13 cellular contexts compared by ENCODE assay signal in the genomic region with DNA sequence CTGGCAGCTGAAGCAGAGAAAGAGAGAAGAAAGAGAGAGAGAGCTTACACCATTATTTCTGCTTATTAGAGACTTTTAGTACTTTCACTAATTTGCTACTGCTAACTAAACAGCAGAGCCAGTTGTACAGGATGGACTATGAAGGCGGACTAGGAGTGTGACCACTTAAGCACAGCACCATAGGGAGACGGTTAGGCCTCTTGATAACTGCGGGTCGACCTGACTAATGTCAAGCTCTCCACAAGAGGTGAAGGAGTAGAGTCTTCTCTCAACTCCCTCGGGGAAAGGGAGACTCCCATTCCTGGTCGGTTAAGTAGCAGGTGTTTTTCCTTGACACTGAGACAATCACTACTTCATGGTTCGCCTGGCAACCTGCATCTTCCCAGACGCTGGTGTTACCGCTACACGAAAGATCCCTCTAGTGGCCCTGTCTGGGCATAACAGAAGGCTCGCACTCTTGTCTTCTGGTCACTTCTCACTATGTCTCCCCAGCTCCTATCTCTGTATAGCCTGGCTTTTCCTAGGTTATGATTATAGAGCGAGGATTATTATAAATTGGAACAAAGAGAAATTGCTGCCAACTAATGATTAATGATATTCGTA. TPM values are rescaled to one million over a fixed set of nuclear protein-coding genes. Genes with fewer than 3 reads are reported as not detected.
DNase-seq lines count a peak whose midpoint lies in the region; ATAC-seq and TF ChIP-seq lines count a peak whose summit lies in the region.
"Had no signal": no experiment of that assay in that cellular context is flagged by ENCODE, and none has a peak within 500 bp of the region (broad histone marks: within the 10 kb centered on the region; RNA-seq: fewer than 3 reads in every experiment).

No MANE protein-coding gene starts in this region.

- H3K79me2 ChIP-seq in PC-9 (ENCODE audit: low read depth): no peaks in the 10 kb centered on the region

- no peak overlapping the region for H3K4me2 ChIP-seq in PC-9

- H4K20me1 ChIP-seq in PC-9 (ENCODE audit: insufficient read depth): no peaks in the 10 kb centered on the region

- DNase-seq in AG09309 (ENCODE audit: low read depth) (no peak), PC-9 (no peak), fibroblast of mammary gland (ENCODE audit: low read depth) (peak; percentile 29), NCI-H2029 treated with DMSO at 0.1 percent for 48 hours (lab: John Stamatoyannopoulos, UW) (no peak), CD1c-positive myeloid dendritic cell (ENCODE audit: extremely low spot score) (no peak)
- DNase-seq: cortex of kidney, NCI-H2171 had no signal

- intact Hi-C loops in PC-9 (cut with micrococcal nuclease; ENCODE audit: unreplicated experiment): no loop called here

- no peak overlapping the region for H3K4me3 ChIP-seq in AG09309 (ENCODE audit: control insufficient read depth, low read depth, low read length)
- H3K4me3 ChIP-seq in PC-9: no peak overlapping the region
- H3K4me3 ChIP-seq in fibroblast of mammary gland (ENCODE audit: control insufficient read depth, low read depth, low read length): no peak overlapping the region
- H3K4me3 ChIP-seq: tibial nerve had no signal

- POLR2A ChIA-PET in PC-9 (lab: Charles Lee; ENCODE audit: unreplicated experiment): no interaction called here

- no peaks in the 10 kb centered on the region for H3K36me3 ChIP-seq in PC-9 (ENCODE audit: low read depth)
- H3K36me3 ChIP-seq: tibial nerve had no signal

- no peaks in the 10 kb centered on the region for H3K4me1 ChIP-seq in PC-9 (replicated peaks; ENCODE audit: insufficient read depth)
- H3K4me1 ChIP-seq: tibial nerve had no signal

- no peaks in the 10 kb centered on the region for H3K9me3 ChIP-seq in PC-9 (ENCODE audit: insufficient read depth, low read depth)
- H3K9me3 ChIP-seq: tibial nerve had no signal

- TF ChIP-seq CTCF in AG09309 (IDR thresholded peaks at IDR 0.05; ENCODE audit: control insufficient read depth, insufficient read depth, low read depth, low read length, missing control alignments) (peak; percentile 65), GM12873 (IDR thresholded peaks at IDR 0.05; ENCODE audit: insufficient read depth, low read depth, low read length, missing control alignments) (peak; percentile 66), PC-9 (conservative IDR thresholded peaks at IDR 0.05) (peak; percentile 39; the same call in 1 of the 2 replicates), fibroblast of mammary gland (conservative IDR thresholded peaks at IDR 0.05; ENCODE audit: control insufficient read depth, insufficient read depth, low read depth, low read length) (peak; percentile 63)

- BruUV-seq in PC-9 (replicated peaks; lab: Mats Ljungman, UMichigan): no TSS peak

- no peak for ATAC-seq in GM21619 (IDR thresholded peaks at IDR 0.05; ENCODE audit: unreplicated experiment)
- ATAC-seq in HG03432 (IDR thresholded peaks at IDR 0.05; ENCODE audit: unreplicated experiment): no peak

- no peaks in the 10 kb centered on the region; the same call in 1 of the 2 replicates for H3K9me2 ChIP-seq in PC-9 (ENCODE audit: insufficient read depth)

- no peak overlapping the region for H2AFZ ChIP-seq in PC-9

- H3K27me3 ChIP-seq in PC-9 (ENCODE audit: insufficient read depth, low read depth): no peaks in the 10 kb centered on the region
- H3K27me3 ChIP-seq: tibial nerve had no signal

- CTCF ChIA-PET in PC-9 (lab: Charles Lee): no interaction called here

- no peaks in the 10 kb centered on the region for H3F3A ChIP-seq in PC-9 (ENCODE audit: insufficient read depth, low read depth)

- H3K27ac ChIP-seq in PC-9: no peak overlapping the region
- H3K27ac ChIP-seq: tibial nerve had no signal

RNA-seq across cellular contexts. Expression of gene PSG7, which starts 5.3 kb away (rescaled TPM):
- not detected in 2 replicates for total RNA-seq in PC-9 (2021)
- total RNA-seq: activated T-helper 1 cell treated with anti-CD3 and anti-CD28 coated beads, Interleukin-12 subunit alpha, Interleukin-12 subunit beta, Interleukin-2, Interleukin-4 antibody, amounts not matched to agents 30 ng/mL and 10 ng/mL and 1 ng/mL, durations not matched to agents 14 hours and 24 hours and 36 hours; T-helper 1 cell treated with Interleukin-12 subunit alpha and Interleukin-12 subunit beta and Interleukin-4 antibody, amounts not matched to agents 30 ng/mL and 1 ng/mL, for 36 hours; tibial nerve had no signal

RNA-seq across cellular contexts. Expression of gene PSG6, which starts 24.6 kb away (rescaled TPM):
- not detected in 2 replicates for total RNA-seq in PC-9 (2021)
- total RNA-seq: activated T-helper 1 cell treated with anti-CD3 and anti-CD28 coated beads, Interleukin-12 subunit alpha, Interleukin-12 subunit beta, Interleukin-2, Interleukin-4 antibody, amounts not matched to agents 30 ng/mL and 10 ng/mL and 1 ng/mL, durations not matched to agents 14 hours and 24 hours and 36 hours; T-helper 1 cell treated with Interleukin-12 subunit alpha and Interleukin-12 subunit beta and Interleukin-4 antibody, amounts not matched to agents 30 ng/mL and 1 ng/mL, for 36 hours; tibial nerve had no signal
